ENCODE assay signal across 8 cellular contexts in the genomic region with DNA sequence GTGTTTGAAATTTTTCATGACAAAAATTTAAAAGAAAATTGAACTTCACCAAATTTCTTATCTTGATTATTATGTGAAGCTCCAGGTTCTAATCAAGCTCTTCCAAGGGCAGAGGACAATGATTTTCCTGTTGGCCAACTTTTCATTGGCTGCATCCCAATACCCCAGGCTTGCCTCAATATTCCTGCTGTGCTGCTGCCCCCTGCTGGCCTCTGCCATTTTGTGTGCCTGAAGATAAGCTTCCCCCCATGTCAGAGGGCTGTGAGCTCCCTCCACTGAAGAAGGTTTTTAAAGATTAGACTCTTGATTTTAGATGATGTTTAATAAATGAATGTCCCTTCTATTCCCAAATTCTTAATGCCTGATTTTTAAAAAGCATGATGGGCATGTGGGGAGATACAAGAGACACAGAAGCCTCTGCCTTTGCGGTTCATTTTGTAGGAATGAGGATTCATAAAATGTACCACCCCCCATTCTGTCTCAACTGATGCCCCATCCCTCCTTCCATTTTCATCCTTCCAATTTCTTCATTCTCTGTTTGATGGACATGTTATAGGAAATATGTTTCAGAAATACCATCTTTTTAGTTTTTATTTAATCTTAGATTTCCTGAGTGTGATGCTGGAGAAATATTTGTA.
DNase-seq lines count a peak whose midpoint lies in the region; ATAC-seq, FAIRE-seq and TF ChIP-seq lines count a peak whose summit lies in the region.

No MANE protein-coding gene starts in this region.

- no peak overlapping the region for H2AK9ac ChIP-seq in IMR-90 (replicated peaks; ENCODE audit: low read depth, low read length, poor library complexity)

- TF ChIP-seq RAD21 in IMR-90 (IDR thresholded peaks at IDR 0.05; ENCODE audit: low read length), result peak; percentile 86

- POLR2A ChIA-PET in IMR-90 (lab: Charles Lee; ENCODE audit: unreplicated experiment), result interaction anchor here (0.6 kb wide), 1 partner anchor 268 kb away, joined by 3 read pairs; no protein-coding TSS in a partner anchor

- no peak overlapping the region for H4K91ac ChIP-seq in IMR-90 (ENCODE audit: insufficient read depth, low read depth, low read length)

- H3K27me3 ChIP-seq in DOHH2 (ENCODE audit: control insufficient read depth, low read length) (no peaks in the 10 kb centered on the region; the same call in 1 of the 2 replicates), IMR-90 (ENCODE audit: control insufficient read depth, insufficient read depth, low read length) (no peaks in the 10 kb centered on the region; the same call in 1 of the 2 replicates), SJSA1 (replicated peaks) (no peaks in the 10 kb centered on the region), adrenal gland (no peaks in the 10 kb centered on the region), small intestine (ENCODE audit: control insufficient read depth in 2 of 2, insufficient read depth in 2 of 2, low read length in 2 of 2) (no peaks in the 10 kb centered on the region)

- TF ChIP-seq POLR2A in IMR-90 (IDR thresholded peaks at IDR 0.05; ENCODE audit: low read depth, low read length), result no peak
- TF ChIP-seq POLR2A in adrenal gland (IDR thresholded peaks at IDR 0.05), result no peak

- no peaks in the 10 kb centered on the region for H3K79me1 ChIP-seq in IMR-90 (ENCODE audit: low read depth in 1 of 2, low read length in 2 of 2)

- H3K9ac ChIP-seq in IMR-90 (ENCODE audit: low read depth, low read length), result no peak overlapping the region

- no peak overlapping the region for H3K14ac ChIP-seq in IMR-90 (replicated peaks; ENCODE audit: low read depth, low read length)

- no TSS peak for BruUV-seq in IMR-90 (replicated peaks; lab: Mats Ljungman, UMichigan)

- H2BK120ac ChIP-seq in IMR-90 (ENCODE audit: low read depth, low read length), result no peak overlapping the region

- no CpG with 5 or more reads among the region's 1 CpG for WGBS in IMR-90 (ENCODE audit: extremely low coverage in 2 of 2, insufficient read length in 1 of 2), 2 experiments
- WGBS in adrenal gland, 4 donors, result 93 to 98% (median 95%) methylated on average over 1 of the region's 1 CpG
- WGBS in small intestine, 3 donors, result 89 to 100% (median 96%) methylated on average over 1 of the region's 1 CpG

- H2BK15ac ChIP-seq in IMR-90 (ENCODE audit: low read depth, low read length), result no peak overlapping the region

- H3K4me3 ChIP-seq in DOHH2 (ENCODE audit: low read length), result no peak overlapping the region
- no peak overlapping the region for H3K4me3 ChIP-seq in IMR-90 (ENCODE audit: insufficient read depth, low read depth, low read length)
- no peak overlapping the region for H3K4me3 ChIP-seq in SJSA1
- no peak overlapping the region for H3K4me3 ChIP-seq in adrenal gland
- no peak overlapping the region for H3K4me3 ChIP-seq in small intestine (ENCODE audit: low read depth in 1 of 2, low read length in 2 of 2)

- H4K5ac ChIP-seq in IMR-90 (ENCODE audit: low read depth, low read length), result no peak overlapping the region

- H3K9me1 ChIP-seq in IMR-90 (ENCODE audit: insufficient read depth, low read length), result no peaks in the 10 kb centered on the region

- FAIRE-seq in small intestine (lab: Jason Lieb, UNC), result no peak

- CTCF ChIA-PET in IMR-90 (lab: Yijun Ruan, JAX), result interaction anchor here (0.5 to 2.5 kb wide), 32 partner anchors 8 to 1495 kb away, joined by 3 to 15 read pairs (median 4); no protein-coding TSS in a partner anchor

- intact Hi-C loops in IMR-90 (cut with micrococcal nuclease) (loop anchor here (1.0 to 10.0 kb wide), 8 partner anchors 57 to 751 kb away; partner anchors contain the start of gene SIPA1L1), adrenal gland (cut with DNase I) (loop anchor here in 1 of 2 donors (10.0 kb wide), 2 partner anchors 101 to 721 kb away; no protein-coding TSS in a partner anchor), left ventricle myocardium superior (cut with micrococcal nuclease) (no loop called here)

- H3K79me2 ChIP-seq in DOHH2 (ENCODE audit: control insufficient read depth, low read length), result no peaks in the 10 kb centered on the region

- H3K18ac ChIP-seq in IMR-90 (ENCODE audit: low read depth, low read length), result no peak overlapping the region

- H3K9me3 ChIP-seq in DOHH2 (ENCODE audit: control insufficient read depth, insufficient read depth, low read length), result no peaks in the 10 kb centered on the region
- H3K9me3 ChIP-seq in IMR-90 (ENCODE audit: control insufficient read depth, insufficient read depth, low read length), result no peaks in the 10 kb centered on the region
- H3K9me3 ChIP-seq in SJSA1 (replicated peaks), result no peaks in the 10 kb centered on the region
- no peaks in the 10 kb centered on the region for H3K9me3 ChIP-seq in adrenal gland (replicated peaks in 1 of 3)
- no peaks in the 10 kb centered on the region for H3K9me3 ChIP-seq in small intestine (ENCODE audit: control insufficient read depth, low read depth)

- DNase-seq in IMR-90 (peak; percentile 68), SJSA1 (ENCODE audit: low read depth in 1 of 2, low spot score in 2 of 2) (peak; percentile 50 to 74), adrenal gland (peak; percentile 81 to 94 (median 92)), left ventricle myocardium superior (peak; percentile 74), small intestine (peak; percentile 51)

- ATAC-seq in IMR-90 (ENCODE audit: low read depth) (peak; percentile 75), left ventricle myocardium superior (peak; percentile 45), HG03457 (IDR thresholded peaks at IDR 0.05; ENCODE audit: unreplicated experiment) (no peak), HG03442 (IDR thresholded peaks at IDR 0.05; ENCODE audit: unreplicated experiment) (no peak)

- no peak overlapping the region for H2AFZ ChIP-seq in IMR-90 (replicated peaks; ENCODE audit: low read length, poor library complexity)

- no peak overlapping the region for H3K23ac ChIP-seq in IMR-90 (ENCODE audit: low read depth, low read length)

- peaks cover 8% of the 10 kb centered on the region for H3K4me1 ChIP-seq in DOHH2 (ENCODE audit: control insufficient read depth, low read length)
- H3K4me1 ChIP-seq in IMR-90 (ENCODE audit: control insufficient read depth, insufficient read depth, low read length), result no peaks in the 10 kb centered on the region
- no peaks in the 10 kb centered on the region for H3K4me1 ChIP-seq in SJSA1 (replicated peaks)
- no peaks in the 10 kb centered on the region for H3K4me1 ChIP-seq in adrenal gland (replicated peaks in 1 of 2)
- H3K4me1 ChIP-seq in small intestine (ENCODE audit: control insufficient read depth in 2 of 2, insufficient read depth in 1 of 2, low read depth in 1 of 2, low read length in 1 of 2), result no peaks in the 10 kb centered on the region

- peak overlapping the region; percentile 47; the same call in 1 of the 2 replicates for H2BK20ac ChIP-seq in IMR-90 (ENCODE audit: low read depth, low read length)

- no peak overlapping the region for H3K56ac ChIP-seq in IMR-90 (ENCODE audit: extremely low read depth, insufficient read depth, low read length)

- no peaks in the 10 kb centered on the region for H3K9me2 ChIP-seq in DOHH2 (replicated peaks; ENCODE audit: control insufficient read depth, low read length)

- H3K27ac ChIP-seq in DOHH2 (ENCODE audit: low read depth, low read length) (no peak overlapping the region), IMR-90 (ENCODE audit: insufficient read depth, low read length) (no peak overlapping the region), SJSA1 (no peak overlapping the region), adrenal gland (no peak overlapping the region), small intestine (ENCODE audit: low read depth in 1 of 2, low read length in 1 of 2) (no peak overlapping the region)

- no peaks in the 10 kb centered on the region for H3F3A ChIP-seq in DOHH2 (ENCODE audit: control insufficient read depth, insufficient read depth)

- H4K8ac ChIP-seq in IMR-90 (ENCODE audit: low read depth in 2 of 2, low read length in 2 of 2), result no peak overlapping the region

- H2BK5ac ChIP-seq in IMR-90 (ENCODE audit: low read depth, low read length, poor library complexity, severe bottlenecking), result no peak overlapping the region

- TF ChIP-seq CTCF in DOHH2 (IDR thresholded peaks at IDR 0.05; ENCODE audit: low read depth, low read length, poor library complexity, severe bottlenecking) (peak; percentile 85), IMR-90 (conservative IDR thresholded peaks at IDR 0.05; ENCODE audit: low read depth, low read length) (peak; percentile 84), adrenal gland (IDR thresholded peaks at IDR 0.05) (peak; percentile 71 to 84 (median 73))

- dilution Hi-C loops in IMR-90 (cut with HindIII; ENCODE audit: low sequenced_read_pairs, unreplicated experiment), result no loop called here

- peak overlapping the region; percentile 11; the same call in 1 of the 2 replicates for H2AK5ac ChIP-seq in IMR-90 (ENCODE audit: low read depth, low read length)

- H3K4ac ChIP-seq in IMR-90 (ENCODE audit: low read depth, low read length), result no peak overlapping the region

- no peaks in the 10 kb centered on the region for H3K36me3 ChIP-seq in DOHH2 (ENCODE audit: control insufficient read depth, low read length)
- no peaks in the 10 kb centered on the region for H3K36me3 ChIP-seq in IMR-90 (ENCODE audit: control insufficient read depth, insufficient read depth, low read length)
- no peaks in the 10 kb centered on the region for H3K36me3 ChIP-seq in SJSA1
- H3K36me3 ChIP-seq in adrenal gland (replicated peaks in 1 of 2), result no peaks in the 10 kb centered on the region
- H3K36me3 ChIP-seq in small intestine (ENCODE audit: control insufficient read depth in 2 of 2, insufficient read depth in 2 of 2, low read length in 2 of 2), result no peaks in the 10 kb centered on the region

- H4K20me1 ChIP-seq in DOHH2 (ENCODE audit: control insufficient read depth, insufficient read depth, low read depth, low read length), result no peaks in the 10 kb centered on the region
- no peaks in the 10 kb centered on the region for H4K20me1 ChIP-seq in IMR-90 (ENCODE audit: insufficient read depth, low read length)

- H3K4me2 ChIP-seq in DOHH2 (ENCODE audit: low read length) (no peak overlapping the region), IMR-90 (ENCODE audit: low read depth, low read length) (no peak overlapping the region)

- in situ Hi-C loops in IMR-90 (cut with MboI; ENCODE audit: low sequenced_read_pairs), result loop anchor here (10.0 kb wide), 1 partner anchor 721 kb away; no protein-coding TSS in a partner anchor

TF ChIP-seq in IMR-90, 13 proteins besides CTCF, POLR2A, EP300 and RAD21:
- no peak for TF ChIP-seq MAFK (IDR thresholded peaks at IDR 0.05; ENCODE audit: low read depth, low read length)
- TF ChIP-seq SMC3 (IDR thresholded peaks at IDR 0.05; ENCODE audit: low read depth, low read length), result peak; percentile 83
TF ChIP-seq in IMR-90: peak in this region for 1.

Comparison
In these comparisons a context has a peak if more than half of its experiments do, and no peak if none do; other contexts are left out.
1. ATAC-seq: peak in IMR-90 (single experiment) and left ventricle myocardium superior (single experiment); none in HG03457 (single experiment) and HG03442 (single experiment).
2. Peak in every context shown above with its lines, with median percentiles within 50 percentile points of each other: CTCF ChIP-seq and DNase-seq.